8 cellular contexts compared by ENCODE assay signal in the genomic region with DNA sequence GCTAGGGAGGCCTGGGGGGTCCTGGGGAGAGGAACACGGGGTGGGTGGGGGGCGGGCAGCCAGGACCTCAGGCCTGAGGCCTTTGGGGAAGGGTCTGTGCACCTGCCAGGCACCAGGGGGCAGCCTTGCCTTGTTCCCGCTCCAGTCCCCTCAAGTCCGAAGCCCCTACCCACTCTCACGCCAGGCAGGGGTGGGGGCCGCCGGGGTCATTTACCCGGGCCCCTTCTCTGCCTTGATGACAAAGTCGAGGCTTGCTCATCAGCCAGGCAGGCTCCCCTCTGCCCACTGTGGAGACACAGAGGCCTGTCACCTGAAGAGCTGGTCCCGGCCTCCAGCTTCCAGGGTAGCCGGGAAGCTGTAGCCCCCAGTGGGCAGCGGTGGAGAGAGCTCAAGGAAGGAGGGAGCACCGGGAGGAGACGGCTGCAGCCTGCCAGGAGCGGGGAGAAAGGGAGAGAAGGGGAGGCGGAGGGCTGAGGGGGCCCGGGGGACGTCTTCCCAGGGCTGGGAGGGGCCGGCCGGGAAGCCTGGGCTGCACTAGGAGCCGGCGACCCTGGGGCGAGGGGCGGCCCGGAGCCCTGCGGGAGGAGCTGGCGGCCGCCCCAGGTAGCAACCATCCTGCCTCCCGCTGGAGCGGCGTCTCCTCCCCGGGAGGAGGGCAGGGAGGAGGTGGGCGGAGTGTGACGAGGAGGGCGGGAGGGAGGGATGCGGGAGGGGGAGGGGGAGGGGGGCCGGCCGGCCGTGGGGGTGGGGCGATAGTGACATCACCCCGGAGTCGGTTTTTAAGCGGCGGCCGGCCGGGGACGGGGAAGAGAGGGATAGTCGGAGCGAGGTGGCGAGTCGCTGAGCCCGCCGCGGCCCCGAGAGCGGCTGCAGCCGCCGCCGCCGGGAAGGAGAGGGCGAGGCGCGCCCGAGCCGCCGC. TPM values are rescaled to one million over a fixed set of nuclear protein-coding genes. Genes with fewer than 3 reads are reported as not detected.
DNase-seq lines count a peak whose midpoint lies in the region; ATAC-seq and TF ChIP-seq lines count a peak whose summit lies in the region.

A gene (plus strand): TSS at position 806 of the 919 bp plus-strand sequence. CDS start 649 bp downstream, outside the sequence.

- H3K9me2 ChIP-seq in GM23248 (ENCODE audit: insufficient read depth): no peaks in the 10 kb centered on the region

- no peaks in the 10 kb centered on the region for H3K36me3 ChIP-seq in GM23248 (ENCODE audit: low read depth)

- H3K27ac Mint-ChIP-seq in glutamatergic neuron (ENCODE audit: unreplicated experiment): peak within 1 kb of the TSS; percentile 76
- H3K27ac Mint-ChIP-seq in osteocyte (ENCODE audit: unreplicated experiment): peak within 1 kb of the TSS; percentile 23

- TF ChIP-seq CTCF in AG09319 (IDR thresholded peaks at IDR 0.05; ENCODE audit: low read depth, low read length) (peak; percentile 25), glutamatergic neuron (IDR thresholded peaks at IDR 0.05; ENCODE audit: partially characterized antibody, unreplicated experiment) (peak; percentile 31), osteocyte (IDR thresholded peaks at IDR 0.05) (peak; percentile 55)

- H3K27me3 Mint-ChIP-seq in glutamatergic neuron (ENCODE audit: unreplicated experiment): no peaks in the 10 kb centered on the region
- H3K27me3 Mint-ChIP-seq in osteocyte (ENCODE audit: unreplicated experiment): no peaks in the 10 kb centered on the region

- ATAC-seq in HG03045 (IDR thresholded peaks at IDR 0.05; ENCODE audit: unreplicated experiment) (no peak), HG03378 (IDR thresholded peaks at IDR 0.05; ENCODE audit: unreplicated experiment) (no peak)

- peaks cover 2% of the 10 kb centered on the region for H3K4me1 Mint-ChIP-seq in glutamatergic neuron (ENCODE audit: low read depth, unreplicated experiment)
- H3K4me1 Mint-ChIP-seq in osteocyte (ENCODE audit: unreplicated experiment): peaks cover 12% of the 10 kb centered on the region

- no peaks in the 10 kb centered on the region for H3K9me3 ChIP-seq in GM23248 (ENCODE audit: low read depth)

- no peaks in the 10 kb centered on the region for H3K79me2 ChIP-seq in GM23248 (ENCODE audit: insufficient read depth)

- in situ Hi-C loops in GM23248 (cut with MboI): no loop called here

- H4K20me1 ChIP-seq in GM23248 (ENCODE audit: insufficient read depth): no peaks in the 10 kb centered on the region

- H3K4me1 ChIP-seq in GM23248 (ENCODE audit: insufficient read depth): no peaks in the 10 kb centered on the region

- H3F3A ChIP-seq in GM23248 (ENCODE audit: insufficient read depth): no peaks in the 10 kb centered on the region

- H3K9ac ChIP-seq in GM23248: peak within 1 kb of the TSS; percentile 56

- H3K4me3 Mint-ChIP-seq in glutamatergic neuron (ENCODE audit: unreplicated experiment) (peak within 1 kb of the TSS; percentile 55), osteocyte (ENCODE audit: unreplicated experiment) (peak within 1 kb of the TSS; percentile 70)

- H3K9me3 Mint-ChIP-seq in glutamatergic neuron (ENCODE audit: unreplicated experiment): no peaks in the 10 kb centered on the region
- H3K9me3 Mint-ChIP-seq in osteocyte (ENCODE audit: unreplicated experiment): no peaks in the 10 kb centered on the region

- DNase-seq in AG09319 (ENCODE audit: extremely low read depth, low read depth) (peak; percentile 15), GM23248 (peak; percentile 77), NCI-H82 treated with DMSO at 0.1 percent for 48 hours (lab: John Stamatoyannopoulos, UW; ENCODE audit: unreplicated experiment) (peak; percentile 47), glutamatergic neuron (peak; percentile 77), osteocyte (ENCODE audit: extremely low spot score, unreplicated experiment) (no peak)
- peak; percentile 21 for DNase-seq in activated naive CD4-positive, alpha-beta T cell treated with anti-CD3 and anti-CD28 coated beads, Interleukin-2, amount 50 U/mL, for 16 hours

- H3K27me3 ChIP-seq in GM23248 (replicated peaks; ENCODE audit: insufficient read depth): no peaks in the 10 kb centered on the region

- H2AFZ ChIP-seq in GM23248: 0 out of 2 replicates have a peak within 1 kb of the TSS, but pooled peaks have one; percentile 48

- no peak within 1 kb of the TSS for H3K4me2 ChIP-seq in GM23248 (ENCODE audit: unreplicated experiment)

- H3K36me3 Mint-ChIP-seq in glutamatergic neuron (ENCODE audit: unreplicated experiment) (no peaks in the 10 kb centered on the region), osteocyte (ENCODE audit: unreplicated experiment) (no peaks in the 10 kb centered on the region)

- H3K4me3 ChIP-seq in GM23248: peak within 1 kb of the TSS; percentile 59

- H3K27ac ChIP-seq in GM23248: no peak within 1 kb of the TSS

- 0 to 1% methylated on average over 2 to 33 of the region's 66 CpGs for WGBS in GM23248 (ENCODE audit: low coverage in 1 of 2, low lambda C conversion rate in 2 of 2, missing lambda C conversion rate in 2 of 2), 2 experiments

RNA-seq across cellular contexts. Expression of the gene that starts here (rescaled TPM):
- total RNA-seq in GM23248 (2014; rRNA removed; shearing (Covaris generic)): 11.7 and 12.5 TPM in 2 replicates
- polyA plus RNA-seq in GM23248 (2016; fragmentation: Nextera tagmentation; extraction: Ambion mirVana): 1.8 and 1.9 TPM in 2 replicates
- 108 TPM for total RNA-seq in glutamatergic neuron (ENCODE audit: unreplicated experiment)
- 74.1 and 77.0 TPM in 2 replicates for total RNA-seq in osteocyte
